2 cellular contexts compared by ENCODE assay signal in genomic region chr12:3242199-3242863, GRCh38.
TF ChIP-seq lines count a peak whose summit lies in the region.

No MANE protein-coding gene starts in this region.

TF ChIP-seq in GM23338, 12 proteins besides CTCF, POLR2A, EP300 and RAD21 (continued from another document):
- TF ChIP-seq REST (IDR thresholded peaks at IDR 0.05; ENCODE audit: unreplicated experiment), result no peak
- no peak for TF ChIP-seq JUNB (IDR thresholded peaks at IDR 0.05; ENCODE audit: unreplicated experiment)
- TF ChIP-seq ZNF462 (CRISPR knock-in tag; IDR thresholded peaks at IDR 0.05), result no peak
- TF ChIP-seq STAT1 (IDR thresholded peaks at IDR 0.05; ENCODE audit: unreplicated experiment), result no peak
- TF ChIP-seq ZNF114 (CRISPR knock-in tag; IDR thresholded peaks at IDR 0.05), result no peak
- no peak for TF ChIP-seq NANOG (IDR thresholded peaks at IDR 0.05; ENCODE audit: borderline replicate concordance)
- no peak for TF ChIP-seq ETS1 (IDR thresholded peaks at IDR 0.05)
- no peak for TF ChIP-seq EZH2 (IDR thresholded peaks at IDR 0.05; ENCODE audit: low read depth, unreplicated experiment)
- no peak for TF ChIP-seq CREB1 (CRISPR knock-in tag; IDR thresholded peaks at IDR 0.05; ENCODE audit: low read depth)
- TF ChIP-seq POLR2AphosphoS5 (IDR thresholded peaks at IDR 0.05; ENCODE audit: low read depth), result no peak
- TF ChIP-seq EZH2phosphoT487 (IDR thresholded peaks at IDR 0.05; ENCODE audit: unreplicated experiment), result no peak

TF ChIP-seq in SK-N-SH treated with all-trans-retinoic acid at 6 μM for 48 hours, 23 proteins besides CTCF, POLR2A, EP300 and RAD21 (continued from another document):
- TF ChIP-seq CSDC2 (CRISPR knock-in tag; IDR thresholded peaks at IDR 0.05), result no peak
- TF ChIP-seq OSR1 (CRISPR knock-in tag; IDR thresholded peaks at IDR 0.05), result no peak
- no peak for TF ChIP-seq ISL1 (CRISPR knock-in tag; IDR thresholded peaks at IDR 0.05)
- TF ChIP-seq SNAI2 (CRISPR knock-in tag; IDR thresholded peaks at IDR 0.05), result no peak
- TF ChIP-seq ESRRG (CRISPR knock-in tag; IDR thresholded peaks at IDR 0.05), result no peak
- TF ChIP-seq ZFP3 (CRISPR knock-in tag; IDR thresholded peaks at IDR 0.05), result no peak
